In the genomic region with DNA sequence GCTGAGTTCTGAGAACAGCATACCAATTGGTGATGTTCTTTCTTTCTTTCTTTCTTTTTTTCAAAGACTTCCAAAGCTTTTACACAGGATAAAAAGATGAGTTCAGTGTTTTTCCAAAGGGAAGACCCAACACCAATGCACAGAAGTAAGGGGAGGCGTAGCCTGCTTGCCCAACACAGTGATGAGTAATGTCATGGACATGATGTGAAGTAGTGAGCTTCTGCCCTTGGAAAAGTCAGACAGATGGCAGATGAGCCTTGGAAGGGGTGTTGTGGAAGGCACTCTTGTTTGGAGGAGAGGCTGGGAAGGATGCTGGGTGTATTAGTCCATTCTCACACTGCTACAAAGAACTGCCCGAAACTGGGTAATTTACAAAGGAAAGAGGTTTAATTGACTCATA, we compare ENCODE assay signal across 18 cellular contexts. TPM values are rescaled to one million over a fixed set of nuclear protein-coding genes. Genes with fewer than 3 reads are reported as not detected.
A peak's percentile ranks its signal among the peaks of the same experiment; 100 is the strongest.
DNase-seq lines count a peak whose midpoint lies in the region; ATAC-seq and TF ChIP-seq lines count a peak whose summit lies in the region.
"Had no signal": no experiment of that assay in that cellular context is flagged by ENCODE, and none has a peak within 500 bp of the region (broad histone marks: within the 10 kb centered on the region; RNA-seq: fewer than 3 reads in every experiment).

No MANE protein-coding gene starts in this region.

- H3K36me3 ChIP-seq in Panc1 (ENCODE audit: control insufficient read depth, insufficient read depth, low read length) (peaks cover 7% of the 10 kb centered on the region), trophoblast cell (ENCODE audit: control insufficient read depth in 1 of 2, insufficient read depth in 2 of 2, low read length in 2 of 2) (no peaks in the 10 kb centered on the region), SJCRH30 (0 out of 2 replicates have a peak, but pooled peaks cover 2% of the 10 kb centered on the region)
- H3K36me3 ChIP-seq: BLaER1 had no signal

- no peak overlapping the region for H2AK5ac ChIP-seq in trophoblast cell (ENCODE audit: low read length)

- in situ Hi-C loops in Panc1 (cut with HindIII; ENCODE audit: low pct_unique_long_range_greater_than_20kb, low sequenced_read_pairs): no loop called here

- H3K14ac ChIP-seq in trophoblast cell (ENCODE audit: low read length): no peak overlapping the region

- CTCF ChIA-PET in Calu3 (lab: Charles Lee): no interaction called here
- CTCF ChIA-PET in Panc1 (lab: Charles Lee): interaction anchor here (0.6 kb wide), 1 partner anchor 1532 kb away, joined by 4 read pairs; no protein-coding TSS in a partner anchor
- CTCF ChIA-PET in CD4-positive, alpha-beta T cell (lab: Charles Lee): no interaction called here

- DNase-seq in Calu3 (no peak), Panc1 (ENCODE audit: low read depth, low spot score) (no peak), epithelial cell of esophagus (ENCODE audit: low read depth) (peak; percentile 70), trophoblast cell (peak; percentile 67 to 72), cerebellar cortex (ENCODE audit: low spot score) (no peak), SJCRH30 (no peak), HK-2 (ENCODE audit: unreplicated experiment) (no peak)
- no peak for DNase-seq in CD4-positive, alpha-beta T cell
- DNase-seq: activated CD8-positive, alpha-beta memory T cell treated with anti-CD3 and anti-CD28 coated beads for 24 hours; activated gamma-delta T cell treated with Interleukin-2 at 50 U/mL for 16 hours; body of pancreas; effector memory CD4-positive, alpha-beta T cell; head of caudate nucleus; NCI-H2171; NK-92 treated with Interleukin-12 subunit alpha and Interleukin-12 subunit beta, amount 100 ng/mL, for 24 hours had no signal

- H3K4me1 ChIP-seq in Panc1 (ENCODE audit: control insufficient read depth, insufficient read depth, low read length) (peaks cover 65% of the 10 kb centered on the region), trophoblast cell (ENCODE audit: control insufficient read depth in 1 of 2, insufficient read depth in 2 of 2, low read length in 2 of 2) (peaks cover 8 to 14% of the 10 kb centered on the region in 2 experiments), SJCRH30 (peaks cover 40% of the 10 kb centered on the region)

- H3K23ac ChIP-seq in trophoblast cell (ENCODE audit: low read length): no peak overlapping the region

- H3K79me1 ChIP-seq in trophoblast cell (ENCODE audit: low read length): peaks cover 4% of the 10 kb centered on the region

- ATAC-seq in Panc1: no peak
- ATAC-seq in CD4-positive, alpha-beta T cell (ENCODE audit: poor library complexity): no peak

- no peak overlapping the region for H3K18ac ChIP-seq in trophoblast cell (ENCODE audit: low read length)

- H3K4me3 Mint-ChIP-seq in Calu3 (ENCODE audit: low read depth, unreplicated experiment): peak overlapping the region; percentile 69
- no peak overlapping the region for H3K4me3 Mint-ChIP-seq in CD4-positive, alpha-beta T cell

- no peak overlapping the region for H3K4ac ChIP-seq in trophoblast cell (ENCODE audit: low read depth, low read length)

- no peak overlapping the region for H2BK5ac ChIP-seq in trophoblast cell (ENCODE audit: low read depth, low read length, poor library complexity)

- H3K27me3 Mint-ChIP-seq in Calu3 (ENCODE audit: unreplicated experiment): no peaks in the 10 kb centered on the region
- no peaks in the 10 kb centered on the region for H3K27me3 Mint-ChIP-seq in CD4-positive, alpha-beta T cell

- no peak overlapping the region for H2BK120ac ChIP-seq in trophoblast cell (ENCODE audit: insufficient read depth, low read length, poor library complexity)

- intact Hi-C loops in Calu3 (cut with micrococcal nuclease; ENCODE audit: unreplicated experiment): no loop called here
- intact Hi-C loops in Panc1 (cut with micrococcal nuclease; ENCODE audit: unreplicated experiment): no loop called here
- intact Hi-C loops in CD4-positive, alpha-beta T cell (cut with DNase I, micrococcal nuclease): no loop called here

- no TSS peak for BruUV-seq in Calu3 (replicated peaks; lab: Mats Ljungman, UMichigan)
- no TSS peak for BruUV-seq in Panc1 (replicated peaks; lab: Mats Ljungman, UMichigan)

- H4K12ac ChIP-seq in trophoblast cell (ENCODE audit: low read depth, low read length): no peak overlapping the region

- no peaks in the 10 kb centered on the region for H3K27me3 ChIP-seq in Panc1 (ENCODE audit: control insufficient read depth, insufficient read depth, low read length)
- no peaks in the 10 kb centered on the region for H3K27me3 ChIP-seq in trophoblast cell (ENCODE audit: insufficient read depth, low read length)
- no peaks in the 10 kb centered on the region for H3K27me3 ChIP-seq in SJCRH30
- H3K27me3 ChIP-seq in CD4-positive, alpha-beta T cell (ENCODE audit: control insufficient read depth, insufficient read depth, low read length): no peaks in the 10 kb centered on the region
- H3K27me3 ChIP-seq: BLaER1, body of pancreas, SJSA1 had no signal

- peak overlapping the region; percentile 11 for H2BK12ac ChIP-seq in trophoblast cell (ENCODE audit: low read length)

- H3K4me3 ChIP-seq in Panc1 (ENCODE audit: low read depth in 2 of 2, low read length in 2 of 2) (no peak overlapping the region), epithelial cell of esophagus (ENCODE audit: low read length) (no peak overlapping the region), trophoblast cell (ENCODE audit: low read depth, low read length) (no peak overlapping the region), SJCRH30 (no peak overlapping the region)
- H3K4me3 ChIP-seq: BLaER1, body of pancreas had no signal

- WGBS in trophoblast cell (ENCODE audit: extremely low coverage, insufficient coverage, insufficient read length): no CpG with 5 or more reads among the region's 2 CpGs

- H3K36me3 Mint-ChIP-seq in Calu3 (ENCODE audit: insufficient read depth, unreplicated experiment): peaks cover 46% of the 10 kb centered on the region
- H3K36me3 Mint-ChIP-seq in CD4-positive, alpha-beta T cell (ENCODE audit: low read depth): no peaks in the 10 kb centered on the region

- no peak overlapping the region for H4K8ac ChIP-seq in trophoblast cell (ENCODE audit: low read depth, low read length)

- peaks cover 39% of the 10 kb centered on the region for H3K4me1 Mint-ChIP-seq in Calu3 (ENCODE audit: low read depth, unreplicated experiment)
- peaks cover 18% of the 10 kb centered on the region for H3K4me1 Mint-ChIP-seq in CD4-positive, alpha-beta T cell (ENCODE audit: low read depth)

- POLR2A ChIA-PET in Panc1 (lab: Charles Lee): interaction anchor here (0.6 kb wide), 1 partner anchor 8 kb away, joined by 3 read pairs; no protein-coding TSS in a partner anchor
- POLR2A ChIA-PET in CD4-positive, alpha-beta T cell (lab: Charles Lee): no interaction called here

- no peak for TF ChIP-seq CTCF in Calu3 (IDR thresholded peaks at IDR 0.05; ENCODE audit: unreplicated experiment)
- no peak for TF ChIP-seq CTCF in Panc1 (IDR thresholded peaks at IDR 0.05)
- TF ChIP-seq CTCF in epithelial cell of esophagus (IDR thresholded peaks at IDR 0.05; ENCODE audit: insufficient read depth, low read depth, low read length, missing control alignments): no peak
- TF ChIP-seq CTCF in CD4-positive, alpha-beta T cell (IDR thresholded peaks at IDR 0.05): no peak

- no peaks in the 10 kb centered on the region for H3K9me3 Mint-ChIP-seq in Calu3 (ENCODE audit: low read depth, unreplicated experiment)
- no peaks in the 10 kb centered on the region for H3K9me3 Mint-ChIP-seq in CD4-positive, alpha-beta T cell

- no peaks in the 10 kb centered on the region for H3K9me3 ChIP-seq in Panc1 (ENCODE audit: control insufficient read depth, insufficient read depth, low read depth, low read length)
- H3K9me3 ChIP-seq in trophoblast cell (ENCODE audit: insufficient read depth, low read depth, low read length): no peaks in the 10 kb centered on the region
- H3K9me3 ChIP-seq in SJCRH30 (replicated peaks): no peaks in the 10 kb centered on the region
- no peaks in the 10 kb centered on the region for H3K9me3 ChIP-seq in CD4-positive, alpha-beta T cell (ENCODE audit: control insufficient read depth, low read length)
- H3K9me3 ChIP-seq: BLaER1, body of pancreas, SJSA1 had no signal

- peak overlapping the region; percentile 91 for H3K27ac Mint-ChIP-seq in Calu3 (ENCODE audit: unreplicated experiment)
- no peak overlapping the region for H3K27ac Mint-ChIP-seq in CD4-positive, alpha-beta T cell

- H3K9ac ChIP-seq in trophoblast cell (ENCODE audit: low read length): no peak overlapping the region
- H3K9ac ChIP-seq: BLaER1 had no signal

- no peak overlapping the region for H2AFZ ChIP-seq in trophoblast cell (ENCODE audit: insufficient read depth, low read length, poor library complexity)

- no peak overlapping the region for H3K4me2 ChIP-seq in trophoblast cell (ENCODE audit: low read length)

- no peak overlapping the region for H4K91ac ChIP-seq in trophoblast cell (ENCODE audit: low read depth, low read length)

- H3K79me2 ChIP-seq in trophoblast cell (ENCODE audit: control insufficient read depth, insufficient read depth, low read length, poor library complexity): no peaks in the 10 kb centered on the region

- H3K27ac ChIP-seq in Panc1 (ENCODE audit: low read length) (peak overlapping the region; percentile 53), trophoblast cell (ENCODE audit: low read depth, low read length) (no peak overlapping the region), SJCRH30 (no peak overlapping the region)
- H3K27ac ChIP-seq in CD4-positive, alpha-beta T cell (ENCODE audit: low read depth, low read length): no peak overlapping the region
- H3K27ac ChIP-seq: BLaER1, body of pancreas had no signal

RNA-seq across cellular contexts. Expression of a gene that starts 12.7 kb away (rescaled TPM):
- total RNA-seq in Calu3 (2022) (27.4 and 31.1 TPM in 2 replicates), Panc1 (2021; ENCODE audit: unreplicated experiment) (151 TPM)
- polyA plus RNA-seq in Panc1 (2012; ENCODE audit: insufficient read length): 102 TPM
- 6.9 TPM in 2 replicates for polyA plus RNA-seq in trophoblast cell (2013)
- 32.4 and 32.8 TPM in 2 replicates for total RNA-seq in SJCRH30 (2014; rRNA removed; shearing (Covaris generic))
- total RNA-seq in CD4-positive, alpha-beta T cell: under 1 TPM; 0.75 to 0.99 TPM

RNA-seq across cellular contexts. Expression of a gene that starts 46.5 kb away (rescaled TPM):
- total RNA-seq in Calu3 (2022) (0.22 TPM in 1 of 2 replicates, not detected in the other), Panc1 (2021; ENCODE audit: unreplicated experiment) (1.8 TPM)
- polyA plus RNA-seq in Panc1 (2012; ENCODE audit: insufficient read length): 0.33 TPM
- not detected in 2 replicates for polyA plus RNA-seq in trophoblast cell (2013)
- not detected in 2 replicates for total RNA-seq in SJCRH30 (2014; rRNA removed; shearing (Covaris generic))
- not detected for total RNA-seq in CD4-positive, alpha-beta T cell
- total RNA-seq: body of pancreas, G401, SJSA1 had no signal

Comparison
In these comparisons a context has a peak if more than half of its experiments do, and no peak if none do; other contexts are left out.
1. DNase-seq: peak in epithelial cell of esophagus (single experiment) and trophoblast cell (2 of 2); none in Calu3 (single experiment), Panc1 (single experiment), cerebellar cortex (single experiment), SJCRH30 (0 of 2), HK-2 (single experiment) and CD4-positive, alpha-beta T cell (0 of 10).
2. RNA of a gene that starts 12.7 kb away (total RNA-seq): 151 TPM in Panc1 (single experiment), 32.4 to 32.8 TPM in SJCRH30 and 27.4 to 31.1 TPM in Calu3; 0.75 to 0.99 TPM in CD4-positive, alpha-beta T cell; every median in the first group is over 10 times any median in the second.